Comparison of ENCODE assay signal across 9 cellular contexts in genomic region chr21:34023691-34024381, GRCh38.
"Had no signal": no experiment of that assay in that cellular context is flagged by ENCODE, and none has a peak within 500 bp of the region (broad histone marks: within the 10 kb centered on the region; RNA-seq: fewer than 3 reads in every experiment).

No MANE protein-coding gene starts in this region.

- DNase-seq: activated CD4-positive, alpha-beta T cell treated with anti-CD3 and anti-CD28 coated beads, Interleukin-2, amount 50 U/mL, for 1 hour; activated CD4-positive, CD25-positive, alpha-beta regulatory T cell; activated T-cell treated with anti-CD3 and anti-CD28 coated beads, Interleukin-2, amount 50 U/mL, for 4 hours; aorta; colonic mucosa; effector CD4-positive, alpha-beta T cell had no signal

- H3K27ac ChIP-seq: colonic mucosa, gastroesophageal sphincter, skin epidermis had no signal

- H3K27me3 ChIP-seq: colonic mucosa, gastroesophageal sphincter, neutrophil had no signal

- H3K36me3 ChIP-seq: colonic mucosa, gastroesophageal sphincter, neutrophil had no signal

- H3K4me3 ChIP-seq: colonic mucosa, gastroesophageal sphincter, skin epidermis had no signal

- H3K9me3 ChIP-seq: colonic mucosa, neutrophil had no signal
